Comparison of ENCODE assay signal across 19 cellular contexts in genomic region chrX:123871309-123871708, GRCh38. TPM values are rescaled to one million over a fixed set of nuclear protein-coding genes. Genes with fewer than 3 reads are reported as not detected.
DNase-seq lines count a peak whose midpoint lies in the region; ATAC-seq and TF ChIP-seq lines count a peak whose summit lies in the region.
"Had no signal": no experiment of that assay in that cellular context is flagged by ENCODE, and none has a peak within 500 bp of the region (broad histone marks: within the 10 kb centered on the region; RNA-seq: fewer than 3 reads in every experiment).

No MANE protein-coding gene starts in this region.

- TF ChIP-seq POLR2A in sigmoid colon (IDR thresholded peaks at IDR 0.05) (no peak), gastroesophageal sphincter (IDR thresholded peaks at IDR 0.05) (no peak)

- H3K4me1 ChIP-seq in sigmoid colon: no peaks in the 10 kb centered on the region
- no peaks in the 10 kb centered on the region for H3K4me1 ChIP-seq in gastroesophageal sphincter
- H3K4me1 ChIP-seq: Caco-2, prostate gland, tibial artery had no signal

- H3K36me3 ChIP-seq in sigmoid colon (no peaks in the 10 kb centered on the region), gastroesophageal sphincter (no peaks in the 10 kb centered on the region)
- H3K36me3 ChIP-seq: prostate gland, tibial artery had no signal

- no peaks in the 10 kb centered on the region for H3K9me3 ChIP-seq in sigmoid colon
- H3K9me3 ChIP-seq in gastroesophageal sphincter: no peaks in the 10 kb centered on the region
- H3K9me3 ChIP-seq: Caco-2, prostate gland, tibial artery had no signal

- no peak overlapping the region for H3K4me3 ChIP-seq in sigmoid colon
- no peak overlapping the region for H3K4me3 ChIP-seq in gastroesophageal sphincter
- H3K4me3 ChIP-seq: prostate gland, tibial artery had no signal

- TF ChIP-seq EP300 in sigmoid colon (IDR thresholded peaks at IDR 0.05) (no peak), gastroesophageal sphincter (IDR thresholded peaks at IDR 0.05) (no peak)

- no peak overlapping the region for H3K27ac ChIP-seq in sigmoid colon
- no peak overlapping the region for H3K27ac ChIP-seq in gastroesophageal sphincter
- H3K27ac ChIP-seq: prostate gland, tibial artery had no signal

- WGBS in sigmoid colon, 2 donors: 70 to 77% methylated on average over 2 of the region's 2 CpGs
- 75 to 81% methylated on average over 1 to 2 of the region's 2 CpGs for WGBS in gastroesophageal sphincter (ENCODE audit: low coverage in 1 of 2), 2 donors

- intact Hi-C loops in sigmoid colon (cut with DNase I): no loop called here

- H3K27me3 ChIP-seq in sigmoid colon (no peaks in the 10 kb centered on the region), gastroesophageal sphincter (no peaks in the 10 kb centered on the region)
- H3K27me3 ChIP-seq: tibial artery had no signal

- peak; percentile 47 for ATAC-seq in GM18502 (IDR thresholded peaks at IDR 0.05; ENCODE audit: poor library complexity, unreplicated experiment)
- ATAC-seq in GM21423 (IDR thresholded peaks at IDR 0.05; ENCODE audit: unreplicated experiment): peak; percentile 54
- ATAC-seq in HG03571 (IDR thresholded peaks at IDR 0.05; ENCODE audit: unreplicated experiment): peak; percentile 63
- ATAC-seq in gastroesophageal sphincter: no peak

- peak; percentile 42 for DNase-seq in kidney tubule cell (ENCODE audit: low spot score)
- no peak for DNase-seq in NCI-H2196 treated with DMSO at 0.1 percent for 48 hours (lab: John Stamatoyannopoulos, UW; ENCODE audit: unreplicated experiment)
- no peak for DNase-seq in NCI-H2227 treated with DMSO at 0.1 percent for 48 hours (lab: John Stamatoyannopoulos, UW)
- no peak for DNase-seq in sigmoid colon
- DNase-seq: activated gamma-delta T cell, aorta, Caco-2, hippocampal formation, Kasumi-1, mesendoderm, NCI-H1105 treated with DMSO at 0.1 percent for 48 hours, SHP77, T-helper 1 cell, tibial artery had no signal

- TF ChIP-seq CTCF in sigmoid colon (IDR thresholded peaks at IDR 0.05) (no peak), gastroesophageal sphincter (IDR thresholded peaks at IDR 0.05) (no peak)

RNA-seq across cellular contexts. Expression of gene XIAP, which starts 11.5 kb away (rescaled TPM):
- total RNA-seq in sigmoid colon (10 to 100 TPM; 28.3 to 42.1 (median 33.0) TPM), gastroesophageal sphincter (10 to 100 TPM; 34.5 to 50.4 (median 42.9) TPM)
- 10 to 100 TPM; 19.2 to 24.0 (median 20.5) TPM for polyA plus RNA-seq in sigmoid colon
